Comparison of ENCODE assay signal across 11 cellular contexts in genomic region chr5:149563461-149563860, GRCh38. TPM values are rescaled to one million over a fixed set of nuclear protein-coding genes. Genes with fewer than 3 reads are reported as not detected.
DNase-seq lines count a peak whose midpoint lies in the region; ATAC-seq and TF ChIP-seq lines count a peak whose summit lies in the region.
"Had no signal": no experiment of that assay in that cellular context is flagged by ENCODE, and none has a peak within 500 bp of the region (broad histone marks: within the 10 kb centered on the region; RNA-seq: fewer than 3 reads in every experiment).

No MANE protein-coding gene starts in this region.

- H3K36me3 ChIP-seq in subcutaneous abdominal adipose tissue (ENCODE audit: control insufficient read depth in 5 of 5, insufficient read depth in 5 of 5, low read length in 5 of 5): no peaks in the 10 kb centered on the region
- no peaks in the 10 kb centered on the region for H3K36me3 ChIP-seq in CD8-positive, alpha-beta memory T cell (ENCODE audit: insufficient read depth, low read length)

- no peak for ATAC-seq in WTC11
- ATAC-seq in HG02852 (IDR thresholded peaks at IDR 0.05; ENCODE audit: unreplicated experiment): no peak

- peak overlapping the region; percentile 35 for H3K27ac Mint-ChIP-seq in activated CD4-positive, alpha-beta T cell treated with anti-CD3 and anti-CD28 coated beads, Interleukin-2, amount 10 ng/mL, durations not matched to agents 24 days and 14 days
- H3K27ac Mint-ChIP-seq in WTC11: peak overlapping the region; percentile 94
- H3K27ac Mint-ChIP-seq in CD8-positive, alpha-beta memory T cell: no peak overlapping the region

- no peak overlapping the region for H3K4me3 ChIP-seq in subcutaneous abdominal adipose tissue (ENCODE audit: low read depth in 1 of 5, low read length in 5 of 5)
- H3K4me3 ChIP-seq in CD8-positive, alpha-beta memory T cell (ENCODE audit: low read length): no peak overlapping the region

- intact Hi-C loops in activated CD4-positive, alpha-beta T cell treated with anti-CD3 and anti-CD28 coated beads, Interleukin-2, amount 10 ng/mL, durations not matched to agents 24 days and 14 days (cut with micrococcal nuclease): loop anchor here (5.0 kb wide), 3 partner anchors 46 to 421 kb away; partner anchors contain the start of gene ABLIM3

- H3K4me3 Mint-ChIP-seq in activated CD4-positive, alpha-beta T cell treated with anti-CD3 and anti-CD28 coated beads, Interleukin-2, amount 10 ng/mL, durations not matched to agents 24 days and 14 days: no peak overlapping the region
- H3K4me3 Mint-ChIP-seq in WTC11: no peak overlapping the region
- no peak overlapping the region for H3K4me3 Mint-ChIP-seq in CD8-positive, alpha-beta memory T cell
- H3K4me3 Mint-ChIP-seq: stimulated activated naive CD8-positive, alpha-beta T cell treated with anti-CD3 and anti-CD28 coated beads, Interleukin-15, Interleukin-2, amounts not matched to agents 100 ng/mL and 50 ng/mL, for 24 hours had no signal

- H3K4me1 Mint-ChIP-seq in activated CD4-positive, alpha-beta T cell treated with anti-CD3 and anti-CD28 coated beads, Interleukin-2, amount 10 ng/mL, durations not matched to agents 24 days and 14 days: peaks cover 20% of the 10 kb centered on the region
- peaks cover 38% of the 10 kb centered on the region for H3K4me1 Mint-ChIP-seq in WTC11
- no peaks in the 10 kb centered on the region for H3K4me1 Mint-ChIP-seq in CD8-positive, alpha-beta memory T cell

- no peaks in the 10 kb centered on the region for H3K9me3 ChIP-seq in subcutaneous abdominal adipose tissue (ENCODE audit: control insufficient read depth in 5 of 5, low read length in 5 of 5)
- no peaks in the 10 kb centered on the region for H3K9me3 ChIP-seq in CD8-positive, alpha-beta memory T cell (ENCODE audit: low read length)

- H3K27ac ChIP-seq in subcutaneous abdominal adipose tissue (ENCODE audit: low read depth, low read length): peak overlapping the region; percentile 45
- no peak overlapping the region for H3K27ac ChIP-seq in CD8-positive, alpha-beta memory T cell (ENCODE audit: low read depth, low read length)

- peaks cover 2 to 26% (median 22%) of the 10 kb centered on the region in 5 donors for H3K4me1 ChIP-seq in subcutaneous abdominal adipose tissue (ENCODE audit: control insufficient read depth in 5 of 5, insufficient read depth in 5 of 5, low read length in 5 of 5)
- H3K4me1 ChIP-seq in CD8-positive, alpha-beta memory T cell (ENCODE audit: insufficient read depth, low read length): peaks cover 20% of the 10 kb centered on the region

- in situ Hi-C loops in G401 (cut with HindIII; ENCODE audit: low sequenced_read_pairs): no loop called here

- no peak for TF ChIP-seq CTCF in WTC11 (IDR thresholded peaks at IDR 0.05)

- CTCF ChIA-PET in WTC11 (lab: Charles Lee): interaction anchor here (0.8 to 4.2 kb wide), 14 partner anchors 13 to 438 kb away, joined by 3 to 35 read pairs (median 6); partner anchors contain the start of gene CSNK1A1
- CTCF ChIA-PET in CD8-positive, alpha-beta memory T cell (lab: Charles Lee): interaction anchor here (0.7 to 2.6 kb wide), 9 partner anchors 12 to 287 kb away, joined by 3 to 21 read pairs (median 6); partner anchors contain the start of genes CSNK1A1 and IL17B

- peak overlapping the region in 1 of 5 donors; percentile 3 for H3K9ac ChIP-seq in subcutaneous abdominal adipose tissue (ENCODE audit: low read length in 5 of 5)

- POLR2A ChIA-PET in WTC11 (lab: Charles Lee): interaction anchor here (1.4 to 2.3 kb wide), 2 partner anchors 12 to 20 kb away, joined by 5 to 11 read pairs; partner anchors contain the start of gene CSNK1A1
- POLR2A ChIA-PET in CD8-positive, alpha-beta memory T cell (lab: Charles Lee): no interaction called here

- no peak for DNase-seq in activated CD4-positive, alpha-beta T cell treated with anti-CD3 and anti-CD28 coated beads, Interleukin-2, amount 10 ng/mL, durations not matched to agents 24 days and 14 days
- DNase-seq in activated CD4-positive, alpha-beta T cell treated with anti-CD3 and anti-CD28 coated beads for 1 hour: no peak
- DNase-seq in WTC11 (ENCODE audit: low spot score) (no peak), iris pigment epithelial cell (ENCODE audit: low read depth) (peak; percentile 54), G401 (ENCODE audit: low spot score) (no peak)
- no peak for DNase-seq in CD8-positive, alpha-beta memory T cell
- DNase-seq: NCI-H510A, small intestine had no signal

- no peaks in the 10 kb centered on the region for H3K27me3 ChIP-seq in subcutaneous abdominal adipose tissue (ENCODE audit: control insufficient read depth in 5 of 5, insufficient read depth in 4 of 5, low read length in 5 of 5)
- no peaks in the 10 kb centered on the region for H3K27me3 ChIP-seq in CD8-positive, alpha-beta memory T cell (ENCODE audit: insufficient read depth, low read length, poor library complexity, severe bottlenecking)

- H3K27me3 Mint-ChIP-seq in activated CD4-positive, alpha-beta T cell treated with anti-CD3 and anti-CD28 coated beads, Interleukin-2, amount 10 ng/mL, durations not matched to agents 24 days and 14 days: no peaks in the 10 kb centered on the region
- no peaks in the 10 kb centered on the region for H3K27me3 Mint-ChIP-seq in WTC11 (ENCODE audit: low read depth)
- H3K27me3 Mint-ChIP-seq in CD8-positive, alpha-beta memory T cell: no peaks in the 10 kb centered on the region
- H3K27me3 Mint-ChIP-seq: stimulated activated naive CD8-positive, alpha-beta T cell treated with anti-CD3 and anti-CD28 coated beads, Interleukin-15, Interleukin-2, amounts not matched to agents 100 ng/mL and 50 ng/mL, for 24 hours had no signal

- no peaks in the 10 kb centered on the region for H3K9me3 Mint-ChIP-seq in activated CD4-positive, alpha-beta T cell treated with anti-CD3 and anti-CD28 coated beads, Interleukin-2, amount 10 ng/mL, durations not matched to agents 24 days and 14 days
- no peaks in the 10 kb centered on the region for H3K9me3 Mint-ChIP-seq in WTC11
- no peaks in the 10 kb centered on the region for H3K9me3 Mint-ChIP-seq in CD8-positive, alpha-beta memory T cell
- H3K9me3 Mint-ChIP-seq: stimulated activated naive CD8-positive, alpha-beta T cell treated with anti-CD3 and anti-CD28 coated beads, Interleukin-15, Interleukin-2, amounts not matched to agents 100 ng/mL and 50 ng/mL, for 24 hours had no signal

- H3K36me3 Mint-ChIP-seq in activated CD4-positive, alpha-beta T cell treated with anti-CD3 and anti-CD28 coated beads, Interleukin-2, amount 10 ng/mL, durations not matched to agents 24 days and 14 days (ENCODE audit: low read depth): no peaks in the 10 kb centered on the region
- no peaks in the 10 kb centered on the region for H3K36me3 Mint-ChIP-seq in WTC11
- no peaks in the 10 kb centered on the region for H3K36me3 Mint-ChIP-seq in CD8-positive, alpha-beta memory T cell

TF ChIP-seq in WTC11, 78 proteins besides CTCF, POLR2A, EP300 and RAD21:
- TF ChIP-seq FOXP4 (CRISPR knock-in tag; IDR thresholded peaks at IDR 0.05): no peak
- no peak for TF ChIP-seq OVOL2 (CRISPR knock-in tag; IDR thresholded peaks at IDR 0.05; ENCODE audit: borderline replicate concordance)
- no peak for TF ChIP-seq FOXK1 (CRISPR knock-in tag; IDR thresholded peaks at IDR 0.05)
- no peak for TF ChIP-seq ATF1 (CRISPR knock-in tag; IDR thresholded peaks at IDR 0.05)
TF ChIP-seq in WTC11: peak in this region for 0.

RNA-seq across cellular contexts. Expression of gene CSNK1A1, which starts 12.2 kb away (rescaled TPM):
- 175 TPM in 2 replicates for total RNA-seq in activated CD4-positive, alpha-beta T cell treated with anti-CD3 and anti-CD28 coated beads, Interleukin-2, amount 10 ng/mL, durations not matched to agents 24 days and 14 days
- total RNA-seq in WTC11 (2021): 265 to 276 TPM (median 269 TPM) in 3 replicates
- 100 to 1,000 TPM; 177 to 187 TPM for total RNA-seq in CD8-positive, alpha-beta memory T cell
- 118 TPM for polyA plus RNA-seq in CD8-positive, alpha-beta memory T cell
- total RNA-seq in G401 (2014; rRNA removed; shearing (Covaris generic)): 230 and 259 TPM in 2 replicates

RNA-seq across cellular contexts. Expression of gene ARHGEF37, which starts 17.8 kb away (rescaled TPM):
- total RNA-seq in activated CD4-positive, alpha-beta T cell treated with anti-CD3 and anti-CD28 coated beads, Interleukin-2, amount 10 ng/mL, durations not matched to agents 24 days and 14 days: 1.5 and 1.8 TPM in 2 replicates
- 0.66 to 1.1 TPM (median 0.71 TPM) in 3 replicates for total RNA-seq in WTC11 (2021)
- total RNA-seq in CD8-positive, alpha-beta memory T cell: under 1 TPM; 0.13 to 0.53 TPM
- not detected for polyA plus RNA-seq in CD8-positive, alpha-beta memory T cell
- not detected in 2 replicates for total RNA-seq in G401 (2014; rRNA removed; shearing (Covaris generic))

Comparison
In these comparisons a context has a peak if more than half of its experiments do, and no peak if none do; other contexts are left out.
1. H3K27ac Mint-ChIP-seq: peak in activated CD4-positive, alpha-beta T cell treated with anti-CD3 and anti-CD28 coated beads, Interleukin-2, amount 10 ng/mL, durations not matched to agents 24 days and 14 days (single experiment) and WTC11 (single experiment); none in CD8-positive, alpha-beta memory T cell (0 of 8).